Comparison of ENCODE assay signal across 1 cellular context in the genomic region with DNA sequence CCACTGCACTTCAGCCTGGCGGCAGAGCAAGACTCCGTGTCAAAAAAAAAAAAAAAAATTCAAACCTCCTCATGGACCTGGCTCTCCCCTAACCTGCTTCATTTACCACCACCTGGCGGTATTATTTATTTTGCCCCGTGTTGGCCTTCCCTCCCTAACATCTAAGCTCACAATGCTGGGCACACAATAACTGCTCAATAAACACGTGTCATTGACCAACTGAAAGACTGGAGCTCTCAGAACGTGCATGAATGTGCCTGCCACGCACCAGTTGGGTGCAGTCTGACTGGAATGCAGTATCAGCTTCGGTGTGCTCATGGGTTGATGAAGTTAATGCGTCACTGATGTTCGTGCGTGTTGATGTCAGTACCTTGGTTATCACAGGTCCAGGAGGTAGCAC.
TF ChIP-seq lines count a peak whose summit lies in the region.

No MANE protein-coding gene starts in this region.

TF ChIP-seq in HepG2, 621 proteins besides CTCF, POLR2A, EP300 and RAD21:
- TF ChIP-seq, protein P1, sequence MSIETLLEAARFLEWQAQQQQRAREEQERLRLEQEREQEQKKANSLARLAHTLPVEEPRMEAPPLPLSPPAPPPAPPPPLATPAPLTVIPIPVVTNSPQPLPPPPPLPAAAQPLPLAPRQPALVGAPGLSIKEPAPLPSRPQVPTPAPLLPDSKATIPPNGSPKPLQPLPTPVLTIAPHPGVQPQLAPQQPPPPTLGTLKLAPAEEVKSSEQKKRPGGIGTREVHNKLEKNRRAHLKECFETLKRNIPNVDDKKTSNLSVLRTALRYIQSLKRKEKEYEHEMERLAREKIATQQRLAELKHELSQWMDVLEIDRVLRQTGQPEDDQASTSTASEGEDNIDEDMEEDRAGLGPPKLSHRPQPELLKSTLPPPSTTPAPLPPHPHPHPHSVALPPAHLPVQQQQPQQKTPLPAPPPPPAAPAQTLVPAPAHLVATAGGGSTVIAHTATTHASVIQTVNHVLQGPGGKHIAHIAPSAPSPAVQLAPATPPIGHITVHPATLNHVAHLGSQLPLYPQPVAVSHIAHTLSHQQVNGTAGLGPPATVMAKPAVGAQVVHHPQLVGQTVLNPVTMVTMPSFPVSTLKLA (IDR thresholded peaks at IDR 0.05) = peak; percentile 67
- TF ChIP-seq AKAP8 (CRISPR knock-in tag; IDR thresholded peaks at IDR 0.05) = no peak
